8 cellular contexts compared by ENCODE assay signal in genomic region chr12:48618541-48618940, GRCh38. TPM values are rescaled to one million over a fixed set of nuclear protein-coding genes. Genes with fewer than 3 reads are reported as not detected.
DNase-seq lines count a peak whose midpoint lies in the region; ATAC-seq and TF ChIP-seq lines count a peak whose summit lies in the region.

No MANE protein-coding gene starts in this region.

- TF ChIP-seq CTCF in fibroblast of villous mesenchyme (IDR thresholded peaks at IDR 0.05; ENCODE audit: insufficient read depth, low read depth, low read length) = peak; percentile 99
- TF ChIP-seq CTCF in suprapubic skin (IDR thresholded peaks at IDR 0.05) = peak; percentile 80 to 96

- TF ChIP-seq POLR2A in suprapubic skin (IDR thresholded peaks at IDR 0.05) = no peak

- H3K4me1 Mint-ChIP-seq in activated T-helper 1 cell treated with anti-CD3 and anti-CD28 coated beads, Interleukin-12 subunit alpha, Interleukin-12 subunit beta, Interleukin-2, Interleukin-4 antibody, amounts not matched to agents 30 ng/mL and 10 ng/mL and 1 ng/mL, durations not matched to agents 14 hours and 24 hours and 36 hours (ENCODE audit: low read depth) = peaks cover 7% of the 10 kb centered on the region

- H3K4me1 ChIP-seq in suprapubic skin = no peaks in the 10 kb centered on the region

- H3K27me3 ChIP-seq in suprapubic skin = peaks cover 15% of the 10 kb centered on the region

- WGBS in suprapubic skin = 12% methylated on average over 7 of the region's 7 CpGs

- peaks cover 23% of the 10 kb centered on the region for H3K27me3 Mint-ChIP-seq in activated T-helper 1 cell treated with anti-CD3 and anti-CD28 coated beads, Interleukin-12 subunit alpha, Interleukin-12 subunit beta, Interleukin-2, Interleukin-4 antibody, amounts not matched to agents 30 ng/mL and 10 ng/mL and 1 ng/mL, durations not matched to agents 14 hours and 24 hours and 36 hours (ENCODE audit: insufficient read depth)

- TF ChIP-seq EP300 in suprapubic skin (IDR thresholded peaks at IDR 0.05) = no peak

- no peaks in the 10 kb centered on the region for H3K36me3 Mint-ChIP-seq in activated T-helper 1 cell treated with anti-CD3 and anti-CD28 coated beads, Interleukin-12 subunit alpha, Interleukin-12 subunit beta, Interleukin-2, Interleukin-4 antibody, amounts not matched to agents 30 ng/mL and 10 ng/mL and 1 ng/mL, durations not matched to agents 14 hours and 24 hours and 36 hours (ENCODE audit: low read depth)

- intact Hi-C loops in activated T-helper 1 cell treated with anti-CD3 and anti-CD28 coated beads, Interleukin-12 subunit alpha, Interleukin-12 subunit beta, Interleukin-2, Interleukin-4 antibody, amounts not matched to agents 30 ng/mL and 10 ng/mL and 1 ng/mL, durations not matched to agents 14 hours and 24 hours and 36 hours (cut with micrococcal nuclease) = loop anchor here (1.0 to 5.0 kb wide), 3 partner anchors 76 to 511 kb away; partner anchors contain the start of gene SENP1

- H3K4me3 ChIP-seq in fibroblast of villous mesenchyme (ENCODE audit: low read depth, low read length) (no peak overlapping the region), suprapubic skin (no peak overlapping the region)

- H3K27ac ChIP-seq in suprapubic skin = no peak overlapping the region

- H3K9me3 Mint-ChIP-seq in activated T-helper 1 cell treated with anti-CD3 and anti-CD28 coated beads, Interleukin-12 subunit alpha, Interleukin-12 subunit beta, Interleukin-2, Interleukin-4 antibody, amounts not matched to agents 30 ng/mL and 10 ng/mL and 1 ng/mL, durations not matched to agents 14 hours and 24 hours and 36 hours = peaks cover 6% of the 10 kb centered on the region

- H3K36me3 ChIP-seq in suprapubic skin = no peaks in the 10 kb centered on the region

- DNase-seq in AG08395 (ENCODE audit: low spot score) = peak; percentile 78
- peak; percentile 82 for DNase-seq in LoVo (ENCODE audit: low spot score)
- DNase-seq in RPMI7951 (ENCODE audit: low read depth) = peak; percentile 64
- DNase-seq in activated T-helper 1 cell treated with anti-CD3 and anti-CD28 coated beads, Interleukin-12 subunit alpha, Interleukin-12 subunit beta, Interleukin-2, Interleukin-4 antibody, amounts not matched to agents 30 ng/mL and 10 ng/mL and 1 ng/mL, durations not matched to agents 14 hours and 24 hours and 36 hours (ENCODE audit: low spot score) = peak; percentile 71
- peak; percentile 77 for DNase-seq in fibroblast of villous mesenchyme (ENCODE audit: low read depth)
- peak in 51 of 56 donors; percentile 1 to 86 (median 41) for DNase-seq in nucleus accumbens (lab: John Stamatoyannopoulos, UW)
- DNase-seq in suprapubic skin (ENCODE audit: low spot score in 2 of 2) = peak in 1 of 2 donors; percentile 70

- peak; percentile 71 for ATAC-seq in GM18909 (IDR thresholded peaks at IDR 0.05; ENCODE audit: poor library complexity, unreplicated experiment)

- H3K9me3 ChIP-seq in suprapubic skin = peaks cover 4% of the 10 kb centered on the region

- no peak overlapping the region for H3K4me3 Mint-ChIP-seq in activated T-helper 1 cell treated with anti-CD3 and anti-CD28 coated beads, Interleukin-12 subunit alpha, Interleukin-12 subunit beta, Interleukin-2, Interleukin-4 antibody, amounts not matched to agents 30 ng/mL and 10 ng/mL and 1 ng/mL, durations not matched to agents 14 hours and 24 hours and 36 hours

- H3K27ac Mint-ChIP-seq in activated T-helper 1 cell treated with anti-CD3 and anti-CD28 coated beads, Interleukin-12 subunit alpha, Interleukin-12 subunit beta, Interleukin-2, Interleukin-4 antibody, amounts not matched to agents 30 ng/mL and 10 ng/mL and 1 ng/mL, durations not matched to agents 14 hours and 24 hours and 36 hours = no peak overlapping the region

RNA-seq across cellular contexts. Expression of gene LALBA, which starts 48.7 kb away (rescaled TPM):
- not detected in 2 replicates for total RNA-seq in RPMI7951 (2014; rRNA removed; shearing (Covaris generic))
- total RNA-seq in activated T-helper 1 cell treated with anti-CD3 and anti-CD28 coated beads, Interleukin-12 subunit alpha, Interleukin-12 subunit beta, Interleukin-2, Interleukin-4 antibody, amounts not matched to agents 30 ng/mL and 10 ng/mL and 1 ng/mL, durations not matched to agents 14 hours and 24 hours and 36 hours = not detected in 2 replicates
- total RNA-seq in fibroblast of villous mesenchyme (not detected in 2 replicates), suprapubic skin (not detected)
